ENCODE assay signal across 19 cellular contexts in genomic region chr10:76245951-76246495, GRCh38.
DNase-seq lines count a peak whose midpoint lies in the region; ATAC-seq and TF ChIP-seq lines count a peak whose summit lies in the region.
"Had no signal": no experiment of that assay in that cellular context is flagged by ENCODE, and none has a peak within 500 bp of the region (broad histone marks: within the 10 kb centered on the region; RNA-seq: fewer than 3 reads in every experiment).

No MANE protein-coding gene starts in this region.

- H3K79me1 ChIP-seq in mesenchymal stem cell (replicated peaks; ENCODE audit: low read length, poor library complexity, severe bottlenecking): no peaks in the 10 kb centered on the region

- H3K27ac ChIP-seq in Karpas-422 (ENCODE audit: low read length) (no peak overlapping the region), mesenchymal stem cell (ENCODE audit: low read length, poor library complexity, severe bottlenecking) (no peak overlapping the region), tibial artery (no peak overlapping the region)
- H3K27ac ChIP-seq: A549, KMS-11, Peyer's patch had no signal

- no peak for ATAC-seq in HG03139 (IDR thresholded peaks at IDR 0.05; ENCODE audit: unreplicated experiment)
- ATAC-seq: A549, HCT116, SK-N-SH treated with all-trans-retinoic acid at 6 μM for 48 hours had no signal

- 97% methylated on average over 7 of the region's 7 CpGs for WGBS in mesenchymal stem cell

- H3K79me2 ChIP-seq in Karpas-422 (ENCODE audit: low read length): no peaks in the 10 kb centered on the region

- H3K4me1 ChIP-seq in Karpas-422 (ENCODE audit: low read length) (peaks cover 12% of the 10 kb centered on the region), mesenchymal stem cell (ENCODE audit: control insufficient read depth, insufficient read depth, low read depth, low read length) (no peaks in the 10 kb centered on the region), tibial artery (no peaks in the 10 kb centered on the region)
- H3K4me1 ChIP-seq: A549, BE2C, Peyer's patch had no signal

- no peaks in the 10 kb centered on the region for H3K36me3 ChIP-seq in Karpas-422 (ENCODE audit: insufficient read depth, low read length)
- H3K36me3 ChIP-seq in mesenchymal stem cell (ENCODE audit: control insufficient read depth in 1 of 2, insufficient read depth in 2 of 2, low read depth in 1 of 2, low read length in 2 of 2): no peaks in the 10 kb centered on the region
- no peaks in the 10 kb centered on the region for H3K36me3 ChIP-seq in tibial artery
- H3K36me3 ChIP-seq: BE2C, Peyer's patch had no signal

- H2AFZ ChIP-seq in Karpas-422 (ENCODE audit: low read length) (no peak overlapping the region), mesenchymal stem cell (ENCODE audit: low read depth, low read length) (no peak overlapping the region)

- no peak overlapping the region for H2AK5ac ChIP-seq in mesenchymal stem cell (ENCODE audit: low read length, severe bottlenecking)

- H3K9me3 ChIP-seq in Karpas-422 (ENCODE audit: low read length): no peaks in the 10 kb centered on the region
- H3K9me3 ChIP-seq in mesenchymal stem cell (ENCODE audit: control insufficient read depth, low read length): no peaks in the 10 kb centered on the region
- no peaks in the 10 kb centered on the region for H3K9me3 ChIP-seq in tibial artery
- H3K9me3 ChIP-seq: A549, BE2C, Peyer's patch had no signal

- no peaks in the 10 kb centered on the region for H3K27me3 ChIP-seq in Karpas-422 (ENCODE audit: low read length)
- H3K27me3 ChIP-seq in mesenchymal stem cell (ENCODE audit: control insufficient read depth in 1 of 2, insufficient read depth in 1 of 2, low read length in 2 of 2): peaks cover 0 to 6% of the 10 kb centered on the region in 2 experiments
- no peaks in the 10 kb centered on the region for H3K27me3 ChIP-seq in tibial artery
- H3K27me3 ChIP-seq: BE2C, Peyer's patch had no signal

- H4K8ac ChIP-seq in mesenchymal stem cell (ENCODE audit: low read length): no peak overlapping the region

- no peak overlapping the region for H4K91ac ChIP-seq in mesenchymal stem cell (ENCODE audit: low read length)

- DNase-seq in GM12865 (ENCODE audit: low read depth) (peak; percentile 2), Karpas-422 (peak; percentile 62), NOMO-1 treated with DMSO at 0.1 percent for 48 hours (lab: John Stamatoyannopoulos, UW; ENCODE audit: unreplicated experiment) (peak; percentile 80), mesenchymal stem cell (no peak), DMS153 treated with DMSO at 0.1 percent for 48 hours (lab: John Stamatoyannopoulos, UW; ENCODE audit: unreplicated experiment) (no peak), tibial artery (no peak)
- DNase-seq: BE2C, DMS79, GOT3, IMR-90, NCI-H1436 treated with DMSO at 0.1 percent for 48 hours, NCI-H446 treated with DMSO at 0.1 percent for 48 hours, NCI-H526 treated with DMSO at 0.1 percent for 48 hours, Peyer's patch had no signal

- no peaks in the 10 kb centered on the region for H4K20me1 ChIP-seq in Karpas-422 (ENCODE audit: insufficient read depth, low read depth, low read length)

- no peak overlapping the region for H3K23ac ChIP-seq in mesenchymal stem cell (ENCODE audit: low read length in 2 of 2)

- no peak overlapping the region for H3K9ac ChIP-seq in Karpas-422 (ENCODE audit: low read length)
- H3K9ac ChIP-seq in mesenchymal stem cell (ENCODE audit: low read length): no peak overlapping the region
- H3K9ac ChIP-seq: KMS-11 had no signal

- no peak overlapping the region for H3K18ac ChIP-seq in mesenchymal stem cell (ENCODE audit: low read depth in 1 of 2, low read length in 2 of 2)

- peak overlapping the region; percentile 4 to 87 for H2BK12ac ChIP-seq in mesenchymal stem cell (ENCODE audit: low read length in 2 of 2)

- H2BK5ac ChIP-seq in mesenchymal stem cell (ENCODE audit: low read depth, low read length, poor library complexity, severe bottlenecking): no peak overlapping the region

- no peak overlapping the region for H3K14ac ChIP-seq in mesenchymal stem cell (ENCODE audit: low read length in 2 of 2)

- H3K4me2 ChIP-seq in Karpas-422 (ENCODE audit: low read depth, low read length, poor library complexity, severe bottlenecking) (peak overlapping the region; percentile 22), mesenchymal stem cell (ENCODE audit: low read length, poor library complexity, severe bottlenecking) (no peak overlapping the region)
- H3K4me2 ChIP-seq: A549, KMS-11 had no signal

- no peak for TF ChIP-seq CTCF in GM12865 (IDR thresholded peaks at IDR 0.05; ENCODE audit: insufficient read depth, low read depth, low read length, missing control alignments)
- TF ChIP-seq CTCF in tibial artery (IDR thresholded peaks at IDR 0.05): no peak

- H3K4ac ChIP-seq in mesenchymal stem cell (ENCODE audit: low read depth in 1 of 2, low read length in 2 of 2): peak overlapping the region in 1 of 2 experiments; percentile 87

- H3K4me3 ChIP-seq in GM12865 (ENCODE audit: low read depth, low read length): no peak overlapping the region
- H3K4me3 ChIP-seq in Karpas-422 (ENCODE audit: low read length): no peak overlapping the region
- H3K4me3 ChIP-seq in mesenchymal stem cell (ENCODE audit: insufficient read depth in 1 of 2, low read depth in 1 of 2, low read length in 2 of 2): no peak overlapping the region
- H3K4me3 ChIP-seq in tibial artery: no peak overlapping the region
- H3K4me3 ChIP-seq: A549, Peyer's patch had no signal

- no peak overlapping the region for H2BK15ac ChIP-seq in mesenchymal stem cell (ENCODE audit: low read depth, poor library complexity, severe bottlenecking)

- no peak overlapping the region for H2BK120ac ChIP-seq in mesenchymal stem cell (ENCODE audit: low read depth, low read length)

- H3K9me2 ChIP-seq in Karpas-422 (replicated peaks; ENCODE audit: insufficient read depth, low read length): no peaks in the 10 kb centered on the region

- intact Hi-C loops in tibial artery (cut with DNase I; ENCODE audit: low total_unique reads): no loop called here

Comparison
In these comparisons a context has a peak if more than half of its experiments do, and no peak if none do; other contexts are left out.
1. DNase-seq: peak in GM12865 (single experiment), Karpas-422 (single experiment) and NOMO-1 treated with DMSO at 0.1 percent for 48 hours (single experiment); none in mesenchymal stem cell (single experiment), DMS153 treated with DMSO at 0.1 percent for 48 hours (single experiment) and tibial artery (0 of 2).